In genomic region chr16:3611145-3611977, GRCh38 we compare ENCODE assay signal across 8 cellular contexts.
DNase-seq lines count a peak whose midpoint lies in the region; ATAC-seq and TF ChIP-seq lines count a peak whose summit lies in the region.

Gene SLX4, minus strand, starts transcription at chr16:3611606. Its CDS starts 2,642 bp downstream, at chr16:3608964.

- POLR2A ChIA-PET in AG04449 (lab: Yijun Ruan, JAX): no interaction called here

- no peak for TF ChIP-seq CTCF in AG04449 (IDR thresholded peaks at IDR 0.05; ENCODE audit: insufficient read depth, low read length, missing control alignments)
- no peak for TF ChIP-seq CTCF in VCaP (conservative IDR thresholded peaks at IDR 0.05)

- H3K4me3 ChIP-seq in AG04449 (ENCODE audit: low read depth, low read length) (peak within 1 kb of the TSS; percentile 96), skin epidermis (peak within 1 kb of the TSS; percentile 71 to 98 (median 92))

- ATAC-seq in GM18909 (IDR thresholded peaks at IDR 0.05; ENCODE audit: poor library complexity, unreplicated experiment) (peak; percentile 85), HG03139 (IDR thresholded peaks at IDR 0.05; ENCODE audit: unreplicated experiment) (peak; percentile 80)

- CTCF ChIA-PET in AG04449 (lab: Yijun Ruan, JAX): interaction anchor here (1.0 to 1.3 kb wide), 2 partner anchors 79 to 372 kb away, joined by 3 read pairs; no protein-coding TSS in a partner anchor

- peak; percentile 7 for DNase-seq in AG04449 (ENCODE audit: low read depth, low spot score)
- DNase-seq in NCI-H2227 (lab: John Stamatoyannopoulos, UW; ENCODE audit: unreplicated experiment): peak; percentile 97
- DNase-seq in T47D (ENCODE audit: low read depth in 1 of 2, low spot score in 1 of 2): peak; percentile 95 to 97
- DNase-seq in iPS-NIHi11 (ENCODE audit: low spot score): peak; percentile 100

- H3K27ac ChIP-seq in VCaP: peak within 1 kb of the TSS; percentile 68
- H3K27ac ChIP-seq in skin epidermis: peak within 1 kb of the TSS; percentile 76 to 97 (median 92)

- in situ Hi-C loops in T47D (cut with HindIII; ENCODE audit: low pct_unique_long_range_greater_than_20kb, low sequenced_read_pairs): no loop called here

Comparison
In these comparisons a context has a peak if more than half of its experiments do, and no peak if none do; other contexts are left out.
1. Peak in every context shown above with its lines: DNase-seq, ATAC-seq, H3K4me3 ChIP-seq and H3K27ac ChIP-seq.
2. DNase-seq: peak in every context shown above with its lines; median percentile 100 in iPS-NIHi11; 97 in NCI-H2227; 96 in T47D; 7 in AG04449.